Comparison of ENCODE assay signal across 4 cellular contexts in the genomic region with DNA sequence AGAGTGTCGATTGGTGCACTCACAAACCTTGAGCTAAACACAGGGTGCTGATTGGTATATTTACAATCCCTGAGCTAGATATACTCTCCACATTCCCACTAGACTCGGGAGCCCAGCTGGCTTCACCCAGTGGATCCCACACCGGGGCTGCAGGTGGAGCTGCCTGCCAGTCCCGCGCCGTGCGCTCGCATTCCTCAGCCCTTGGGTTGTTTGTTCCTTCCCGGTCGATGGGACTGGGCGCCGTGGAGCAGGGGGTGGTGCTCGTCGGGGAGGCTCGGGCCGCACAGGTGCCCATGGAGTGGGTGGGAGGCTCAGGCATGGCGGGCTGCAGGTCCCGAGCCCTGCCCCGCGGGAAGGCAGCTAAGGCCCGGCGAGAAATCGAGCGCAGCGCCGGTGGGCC. TPM values are rescaled to one million over a fixed set of nuclear protein-coding genes. Genes with fewer than 3 reads are reported as not detected.
"Had no signal": no experiment of that assay in that cellular context is flagged by ENCODE, and none has a peak within 500 bp of the region (broad histone marks: within the 10 kb centered on the region; RNA-seq: fewer than 3 reads in every experiment).

No MANE protein-coding gene starts in this region.

RNA-seq across cellular contexts. Expression of a gene that starts 46.6 kb away (rescaled TPM):
- total RNA-seq: GM23338, H1, H7, H9 had no signal

RNA-seq across cellular contexts. Expression of a gene that starts 53.5 kb away (rescaled TPM):
- total RNA-seq: GM23338, H1, H7, H9 had no signal
